In genomic region chr12:26369588-26369987, GRCh38 we compare ENCODE assay signal across 9 cellular contexts.
DNase-seq lines count a peak whose midpoint lies in the region; ATAC-seq, FAIRE-seq and TF ChIP-seq lines count a peak whose summit lies in the region.
"Had no signal": no experiment of that assay in that cellular context is flagged by ENCODE, and none has a peak within 500 bp of the region (broad histone marks: within the 10 kb centered on the region; RNA-seq: fewer than 3 reads in every experiment).

No MANE protein-coding gene starts in this region.

- no peaks in the 10 kb centered on the region for H3K36me3 Mint-ChIP-seq in progenitor cell of endocrine pancreas (ENCODE audit: insufficient read depth)
- H3K36me3 Mint-ChIP-seq in activated T-helper 1 cell treated with anti-CD3 and anti-CD28 coated beads, Interleukin-12 subunit alpha, Interleukin-12 subunit beta, Interleukin-2, Interleukin-4 antibody, amounts not matched to agents 30 ng/mL and 10 ng/mL and 1 ng/mL, durations not matched to agents 14 hours and 24 hours and 36 hours (ENCODE audit: low read depth) = peaks cover 3% of the 10 kb centered on the region

- no peaks in the 10 kb centered on the region for H3K27me3 ChIP-seq in skeletal muscle satellite cell (ENCODE audit: control insufficient read depth, insufficient read depth, low read length)
- H3K27me3 ChIP-seq: vagina had no signal

- H3K27ac Mint-ChIP-seq in progenitor cell of endocrine pancreas = no peak overlapping the region
- H3K27ac Mint-ChIP-seq in activated T-helper 1 cell treated with anti-CD3 and anti-CD28 coated beads, Interleukin-12 subunit alpha, Interleukin-12 subunit beta, Interleukin-2, Interleukin-4 antibody, amounts not matched to agents 30 ng/mL and 10 ng/mL and 1 ng/mL, durations not matched to agents 14 hours and 24 hours and 36 hours = no peak overlapping the region

- peaks cover 12% of the 10 kb centered on the region for H3K4me1 ChIP-seq in skeletal muscle satellite cell (ENCODE audit: control insufficient read depth, insufficient read depth, low read length)
- no peaks in the 10 kb centered on the region for H3K4me1 ChIP-seq in kidney (ENCODE audit: control insufficient read depth in 1 of 2, insufficient read depth in 1 of 2, low read depth in 1 of 2, low read length in 2 of 2)
- H3K4me1 ChIP-seq: vagina had no signal

- ATAC-seq in SK-N-SH treated with all-trans-retinoic acid at 6 μM for 48 hours = peak; percentile 99

- no peaks in the 10 kb centered on the region for H3K27me3 Mint-ChIP-seq in progenitor cell of endocrine pancreas
- H3K27me3 Mint-ChIP-seq in activated T-helper 1 cell treated with anti-CD3 and anti-CD28 coated beads, Interleukin-12 subunit alpha, Interleukin-12 subunit beta, Interleukin-2, Interleukin-4 antibody, amounts not matched to agents 30 ng/mL and 10 ng/mL and 1 ng/mL, durations not matched to agents 14 hours and 24 hours and 36 hours (ENCODE audit: insufficient read depth) = no peaks in the 10 kb centered on the region

- H3K36me3 ChIP-seq in skeletal muscle satellite cell (ENCODE audit: insufficient read depth, low read length) = no peaks in the 10 kb centered on the region
- peaks cover 0 to 2% of the 10 kb centered on the region in 2 donors for H3K36me3 ChIP-seq in kidney (ENCODE audit: control insufficient read depth in 1 of 2, insufficient read depth in 2 of 2, low read length in 2 of 2)
- H3K36me3 ChIP-seq: vagina had no signal

- peak overlapping the region; percentile 26 for H3K4me2 ChIP-seq in skeletal muscle satellite cell (ENCODE audit: low read length)

- no peaks in the 10 kb centered on the region for H3K9me3 ChIP-seq in skeletal muscle satellite cell (replicated peaks; ENCODE audit: low read length)
- H3K9me3 ChIP-seq in kidney (ENCODE audit: control insufficient read depth in 1 of 2, low read length in 2 of 2) = no peaks in the 10 kb centered on the region
- H3K9me3 ChIP-seq: vagina had no signal

- no peak overlapping the region for H3K27ac ChIP-seq in kidney (ENCODE audit: low read depth in 2 of 2, low read length in 2 of 2)
- H3K27ac ChIP-seq: vagina had no signal

- no peak overlapping the region for H3K4me3 Mint-ChIP-seq in progenitor cell of endocrine pancreas (ENCODE audit: low read depth)
- H3K4me3 Mint-ChIP-seq in activated T-helper 1 cell treated with anti-CD3 and anti-CD28 coated beads, Interleukin-12 subunit alpha, Interleukin-12 subunit beta, Interleukin-2, Interleukin-4 antibody, amounts not matched to agents 30 ng/mL and 10 ng/mL and 1 ng/mL, durations not matched to agents 14 hours and 24 hours and 36 hours = no peak overlapping the region

- FAIRE-seq in H54 (lab: Jason Lieb, UNC) (peak; percentile 99), kidney (lab: Jason Lieb, UNC) (no peak)

- peaks cover 4% of the 10 kb centered on the region for H3K4me1 Mint-ChIP-seq in progenitor cell of endocrine pancreas (ENCODE audit: low read depth)
- no peaks in the 10 kb centered on the region for H3K4me1 Mint-ChIP-seq in activated T-helper 1 cell treated with anti-CD3 and anti-CD28 coated beads, Interleukin-12 subunit alpha, Interleukin-12 subunit beta, Interleukin-2, Interleukin-4 antibody, amounts not matched to agents 30 ng/mL and 10 ng/mL and 1 ng/mL, durations not matched to agents 14 hours and 24 hours and 36 hours (ENCODE audit: low read depth)

- TF ChIP-seq POLR2A in H54 (IDR thresholded peaks at IDR 0.05; ENCODE audit: low read depth, low read length) = no peak

- no peaks in the 10 kb centered on the region for H3K9me3 Mint-ChIP-seq in progenitor cell of endocrine pancreas (ENCODE audit: low read depth)
- H3K9me3 Mint-ChIP-seq in activated T-helper 1 cell treated with anti-CD3 and anti-CD28 coated beads, Interleukin-12 subunit alpha, Interleukin-12 subunit beta, Interleukin-2, Interleukin-4 antibody, amounts not matched to agents 30 ng/mL and 10 ng/mL and 1 ng/mL, durations not matched to agents 14 hours and 24 hours and 36 hours = no peaks in the 10 kb centered on the region

- TF ChIP-seq CTCF in foreskin fibroblast (IDR thresholded peaks at IDR 0.05; ENCODE audit: low read depth, low read length) (no peak), kidney (IDR thresholded peaks at IDR 0.05; ENCODE audit: borderline replicate concordance, extremely low read depth, insufficient read depth) (no peak), progenitor cell of endocrine pancreas (IDR thresholded peaks at IDR 0.05; ENCODE audit: unreplicated experiment) (no peak)

- no peak overlapping the region for H3K9ac ChIP-seq in skeletal muscle satellite cell (ENCODE audit: low read depth, low read length)
- H3K9ac ChIP-seq in kidney (ENCODE audit: low read length in 2 of 2) = no peak overlapping the region

- peak; percentile 66 for DNase-seq in H54 (ENCODE audit: insufficient read length, low spot score)
- DNase-seq in foreskin fibroblast = peak; percentile 78 to 86
- DNase-seq in kidney = no peak
- no peak for DNase-seq in progenitor cell of endocrine pancreas (ENCODE audit: low spot score, unreplicated experiment)
- DNase-seq in activated T-helper 1 cell treated with anti-CD3 and anti-CD28 coated beads, Interleukin-12 subunit alpha, Interleukin-12 subunit beta, Interleukin-2, Interleukin-4 antibody, amounts not matched to agents 30 ng/mL and 10 ng/mL and 1 ng/mL, durations not matched to agents 14 hours and 24 hours and 36 hours (ENCODE audit: low spot score) = no peak
- DNase-seq: KBM-7 had no signal

- H3K4me3 ChIP-seq in foreskin fibroblast (ENCODE audit: low read depth in 1 of 2, low read length in 2 of 2) = no peak overlapping the region
- H3K4me3 ChIP-seq in skeletal muscle satellite cell (ENCODE audit: low read length) = no peak overlapping the region
- H3K4me3 ChIP-seq in kidney (ENCODE audit: low read length in 2 of 2) = no peak overlapping the region
- H3K4me3 ChIP-seq: vagina had no signal

- intact Hi-C loops in kidney (cut with DNase I) = no loop called here
- intact Hi-C loops in activated T-helper 1 cell treated with anti-CD3 and anti-CD28 coated beads, Interleukin-12 subunit alpha, Interleukin-12 subunit beta, Interleukin-2, Interleukin-4 antibody, amounts not matched to agents 30 ng/mL and 10 ng/mL and 1 ng/mL, durations not matched to agents 14 hours and 24 hours and 36 hours (cut with micrococcal nuclease) = no loop called here

TF ChIP-seq in SK-N-SH treated with all-trans-retinoic acid at 6 μM for 48 hours, 23 proteins besides CTCF, POLR2A, EP300 and RAD21:
- no peak for TF ChIP-seq CSDC2 (CRISPR knock-in tag; IDR thresholded peaks at IDR 0.05)
- TF ChIP-seq ZC3H10 (CRISPR knock-in tag; IDR thresholded peaks at IDR 0.05) = no peak
- TF ChIP-seq SNAI2 (CRISPR knock-in tag; IDR thresholded peaks at IDR 0.05) = no peak
- no peak for TF ChIP-seq TOX (CRISPR knock-in tag; IDR thresholded peaks at IDR 0.05; ENCODE audit: borderline replicate concordance)
- TF ChIP-seq ESRRG (CRISPR knock-in tag; IDR thresholded peaks at IDR 0.05) = no peak
- TF ChIP-seq BACH2 (CRISPR knock-in tag; IDR thresholded peaks at IDR 0.05; ENCODE audit: borderline replicate concordance) = no peak

Comparison
In these comparisons a context has a peak if more than half of its experiments do, and no peak if none do; other contexts are left out.
1. DNase-seq: peak in H54 (single experiment) and foreskin fibroblast (2 of 2); none in kidney (single experiment), progenitor cell of endocrine pancreas (single experiment) and activated T-helper 1 cell treated with anti-CD3 and anti-CD28 coated beads, Interleukin-12 subunit alpha, Interleukin-12 subunit beta, Interleukin-2, Interleukin-4 antibody, amounts not matched to agents 30 ng/mL and 10 ng/mL and 1 ng/mL, durations not matched to agents 14 hours and 24 hours and 36 hours (single experiment).